25 cellular contexts compared by ENCODE assay signal in the genomic region with DNA sequence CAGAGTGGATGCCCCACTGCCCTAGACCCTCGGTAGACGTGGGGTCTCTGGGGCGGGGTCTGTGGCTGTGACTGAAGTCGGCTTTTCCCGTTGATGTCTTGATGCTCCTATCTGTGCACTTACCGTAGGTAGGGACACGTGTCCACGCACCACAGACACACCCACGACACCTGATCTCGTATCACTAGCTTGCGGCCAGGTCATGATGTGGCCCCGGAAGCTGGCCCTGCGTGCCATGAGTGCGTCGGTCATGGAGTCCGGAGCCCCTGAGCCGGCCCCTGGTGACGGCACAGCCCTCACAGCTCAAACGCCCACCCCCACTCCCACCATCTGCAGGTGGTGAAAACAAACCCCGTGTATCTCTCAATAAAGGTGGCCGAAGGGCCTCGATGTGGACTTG. TPM values are rescaled to one million over a fixed set of nuclear protein-coding genes. Genes with fewer than 3 reads are reported as not detected.
DNase-seq lines count a peak whose midpoint lies in the region; ATAC-seq, FAIRE-seq and TF ChIP-seq lines count a peak whose summit lies in the region.
"Had no signal": no experiment of that assay in that cellular context is flagged by ENCODE, and none has a peak within 500 bp of the region (broad histone marks: within the 10 kb centered on the region; RNA-seq: fewer than 3 reads in every experiment).

No MANE protein-coding gene starts in this region.

- peak; percentile 55 for FAIRE-seq in urothelium cell line (lab: Jason Lieb, UNC)
- FAIRE-seq: A204.1, GM12891, GM18507 had no signal

- H3K4me3 Mint-ChIP-seq in brain = no peak overlapping the region
- H3K4me3 Mint-ChIP-seq in nephron = no peak overlapping the region
- H3K4me3 Mint-ChIP-seq: CD4-positive, alpha-beta memory T cell; IgD-negative memory B cell had no signal

- peak overlapping the region in 3 of 5 experiments; percentile 60 to 97 (median 90) for H3K27ac Mint-ChIP-seq in brain
- H3K27ac Mint-ChIP-seq in nephron = peak overlapping the region; percentile 65 to 76 (median 73)
- H3K27ac Mint-ChIP-seq: CD4-positive, alpha-beta memory T cell; IgD-negative memory B cell had no signal

- H3K36me3 Mint-ChIP-seq in brain (peaks cover 4% of the 10 kb centered on the region), nephron (ENCODE audit: low read depth) (no peaks in the 10 kb centered on the region)
- H3K36me3 Mint-ChIP-seq: CD4-positive, alpha-beta memory T cell; IgD-negative memory B cell had no signal

- no peaks in the 10 kb centered on the region for H3K4me1 ChIP-seq in left ventricle myocardium inferior
- H3K4me1 ChIP-seq in transverse colon = peaks cover 0 to 16% (median 6%) of the 10 kb centered on the region in 4 donors
- H3K4me1 ChIP-seq: Peyer's patch had no signal

- H3K27me3 Mint-ChIP-seq in brain = peaks cover 5% of the 10 kb centered on the region
- H3K27me3 Mint-ChIP-seq in nephron (ENCODE audit: low read depth) = peaks cover 24% of the 10 kb centered on the region

- TF ChIP-seq POLR2A in transverse colon (IDR thresholded peaks at IDR 0.05) = no peak

- H3K27me3 ChIP-seq in left ventricle myocardium inferior (ENCODE audit: low read depth) (peaks cover 88% of the 10 kb centered on the region), transverse colon (peaks cover 23% of the 10 kb centered on the region)
- H3K27me3 ChIP-seq: BE2C, MG63, Peyer's patch had no signal

- H3K9me3 ChIP-seq in left ventricle myocardium inferior (replicated peaks) = peaks cover 3% of the 10 kb centered on the region
- no peaks in the 10 kb centered on the region for H3K9me3 ChIP-seq in transverse colon
- H3K9me3 ChIP-seq: BE2C, MG63, Peyer's patch had no signal

- DNase-seq in Right ventricle myocardium superior = peak; percentile 20
- no peak for DNase-seq in left ventricle myocardium inferior
- DNase-seq in urothelium cell line (ENCODE audit: low spot score) = no peak
- DNase-seq in NCI-H82 treated with DMSO at 0.1 percent for 48 hours (lab: John Stamatoyannopoulos, UW; ENCODE audit: unreplicated experiment) = no peak
- no peak for DNase-seq in transverse colon
- DNase-seq: BE2C, H7, Kasumi-1, MG63, NCI-H1048, NCI-H1436, NCI-H1930, NCI-H526, Peyer's patch, SHP77 had no signal

- TF ChIP-seq CTCF in left ventricle myocardium inferior (IDR thresholded peaks at IDR 0.05; ENCODE audit: borderline replicate concordance) (no peak), brain (conservative IDR thresholded peaks at IDR 0.05) (no peak), nephron (IDR thresholded peaks at IDR 0.05; ENCODE audit: unreplicated experiment in 3 of 3) (no peak), transverse colon (IDR thresholded peaks at IDR 0.05) (no peak)

- ATAC-seq in Right ventricle myocardium superior (ENCODE audit: poor library complexity) (no peak), HG02970 (IDR thresholded peaks at IDR 0.05; ENCODE audit: low FRiP score, unreplicated experiment) (no peak)

- no peak overlapping the region for H3K27ac ChIP-seq in left ventricle myocardium inferior (replicated peaks)
- H3K27ac ChIP-seq in transverse colon = no peak overlapping the region
- H3K27ac ChIP-seq: HL-60, Peyer's patch, SK-N-MC had no signal

- H3K9me3 Mint-ChIP-seq in brain (peaks cover 0 to 8% (median 2%) of the 10 kb centered on the region in 5 experiments), nephron (peaks cover 2% of the 10 kb centered on the region)
- H3K9me3 Mint-ChIP-seq: IgD-negative memory B cell had no signal

- H3K4me1 Mint-ChIP-seq in brain (peaks cover 48% of the 10 kb centered on the region), nephron (peaks cover 23% of the 10 kb centered on the region)

- TF ChIP-seq EP300 in transverse colon (IDR thresholded peaks at IDR 0.05; ENCODE audit: low read depth) = no peak

- H3K4me3 ChIP-seq in left ventricle myocardium inferior (no peak overlapping the region), transverse colon (no peak overlapping the region)
- H3K4me3 ChIP-seq: MG63, Peyer's patch, SK-N-MC had no signal

- no peaks in the 10 kb centered on the region for H3K36me3 ChIP-seq in left ventricle myocardium inferior
- H3K36me3 ChIP-seq in transverse colon = no peaks in the 10 kb centered on the region
- H3K36me3 ChIP-seq: BE2C, MG63, Peyer's patch had no signal

- in situ Hi-C loops in transverse colon (cut with MboI; ENCODE audit: low pct_ligation_motif_present in 1 of 4, low pct_unique_long_range_greater_than_20kb in 1 of 4, low sequenced_read_pairs in 3 of 4) = no loop called here

- 78% methylated on average over 22 of the region's 22 CpGs; no CpG with 5 or more reads in 1 of the 2 donors for WGBS in transverse colon (ENCODE audit: low coverage in 1 of 2), 2 donors

- intact Hi-C loops in Right ventricle myocardium superior (cut with DNase I) (no loop called here), left ventricle myocardium inferior (cut with micrococcal nuclease) (loop anchor here (10.0 kb wide), 1 partner anchor 68 kb away; no protein-coding TSS in a partner anchor), transverse colon (cut with DNase I; ENCODE audit: low total_unique reads) (no loop called here)

RNA-seq across cellular contexts. Expression of a gene that starts 33.9 kb away (rescaled TPM):
- 10.2 TPM for total RNA-seq in Right ventricle myocardium superior
- 9.8 TPM for total RNA-seq in left ventricle myocardium inferior
- polyA plus RNA-seq in brain (ENCODE audit: insufficient read depth, low read depth, low replicate concordance) = 11.8 TPM
- total RNA-seq in transverse colon = 10 to 100 TPM; 10.8 to 13.0 (median 11.9) TPM

RNA-seq across cellular contexts. Expression of a gene that starts 42.3 kb away (rescaled TPM):
- total RNA-seq in Right ventricle myocardium superior (17.8 TPM), left ventricle myocardium inferior (19.2 TPM), transverse colon (100 to 1,000 TPM in 1 of 4 donors, 10 to 100 TPM in 3; 55.2 to 137 (median 71.1) TPM)
- 37.0 TPM for polyA plus RNA-seq in brain (ENCODE audit: insufficient read depth, low read depth, low replicate concordance)

RNA-seq across cellular contexts. Expression of a gene that starts 53.7 kb away (rescaled TPM):
- total RNA-seq in Right ventricle myocardium superior = not detected
- total RNA-seq in left ventricle myocardium inferior = not detected
- 0.48 TPM for polyA plus RNA-seq in brain (ENCODE audit: insufficient read depth, low read depth, low replicate concordance)
- total RNA-seq in transverse colon = 10 to 100 TPM in 1 of 4 donors, 1 to 10 TPM in 3; 1.5 to 23.9 (median 4.7) TPM
- polyA plus RNA-seq: CD4-positive, alpha-beta memory T cell; IgD-negative memory B cell had no signal

RNA-seq across cellular contexts. Expression of a gene that starts 54.5 kb away (rescaled TPM):
- total RNA-seq in Right ventricle myocardium superior = 2.7 TPM
- 2.1 TPM for total RNA-seq in left ventricle myocardium inferior
- polyA plus RNA-seq in brain (ENCODE audit: insufficient read depth, low read depth, low replicate concordance) = 17.5 TPM
- 100 to 1,000 TPM in 1 of 4 donors, 10 to 100 TPM in 1, 1 to 10 TPM in 2; 6.0 to 223 (median 8.0) TPM for total RNA-seq in transverse colon
- total RNA-seq: CD4-positive, alpha-beta memory T cell had no signal
